In genomic region chr9:88387733-88388202, GRCh38 we compare ENCODE assay signal across 8 cellular contexts. TPM values are rescaled to one million over a fixed set of nuclear protein-coding genes. Genes with fewer than 3 reads are reported as not detected.
A peak's percentile ranks its signal among the peaks of the same experiment; 100 is the strongest.
DNase-seq lines count a peak whose midpoint lies in the region; ATAC-seq, FAIRE-seq and TF ChIP-seq lines count a peak whose summit lies in the region.

No MANE protein-coding gene starts in this region.

- peak overlapping the region; percentile 77 for H3K4me2 ChIP-seq in DOHH2 (ENCODE audit: low read length)
- peak overlapping the region; percentile 47 for H3K4me2 ChIP-seq in Karpas-422 (ENCODE audit: low read depth, low read length, poor library complexity, severe bottlenecking)
- H3K4me2 ChIP-seq in HepG2 (ENCODE audit: low read depth, low read length), result peak overlapping the region; percentile 99

- H2AFZ ChIP-seq in Karpas-422 (ENCODE audit: low read length), result no peak overlapping the region
- peak overlapping the region; percentile 56 for H2AFZ ChIP-seq in HepG2 (ENCODE audit: low read length)

- H3K4me3 ChIP-seq in DOHH2 (ENCODE audit: low read length) (peak overlapping the region; percentile 72), Karpas-422 (ENCODE audit: low read length) (peak overlapping the region; percentile 32; the same call in 1 of the 2 replicates), HepG2 (replicated peaks in 1 of 3; ENCODE audit: insufficient read depth in 1 of 3, low read depth in 2 of 3, low read length in 3 of 3) (peak overlapping the region; percentile 66 to 96 (median 90))

- no peak for FAIRE-seq in HepG2 (lab: Jason Lieb, UNC)

- in situ Hi-C loops in HepG2 (cut with HindIII; ENCODE audit: extremely low pct_ligation_motif_present, low pct_unique_long_range_greater_than_20kb), result no loop called here

- no peak overlapping the region for H3K9ac ChIP-seq in Karpas-422 (ENCODE audit: low read length)
- H3K9ac ChIP-seq in HepG2 (ENCODE audit: insufficient read depth, low read depth, low read length), result peak overlapping the region; percentile 57

- ATAC-seq in GM21576 (IDR thresholded peaks at IDR 0.05; ENCODE audit: unreplicated experiment), result peak; percentile 6
- peak; percentile 30 for ATAC-seq in WTC11
- peak; percentile 58 for ATAC-seq in HepG2

- POLR2A ChIA-PET in WTC11 (lab: Charles Lee) (interaction anchor here (1.0 to 1.1 kb wide), 2 partner anchors 9 to 11 kb away, joined by 3 to 4 read pairs; no protein-coding TSS in a partner anchor), HepG2 (lab: Yijun Ruan, JAX) (no interaction called here), GM10248 (lab: Yijun Ruan, JAX) (no interaction called here)

- peaks cover 53% of the 10 kb centered on the region for H3K4me1 Mint-ChIP-seq in WTC11

- H3K9me2 ChIP-seq in DOHH2 (replicated peaks; ENCODE audit: control insufficient read depth, low read length), result no peaks in the 10 kb centered on the region
- no peaks in the 10 kb centered on the region for H3K9me2 ChIP-seq in Karpas-422 (replicated peaks; ENCODE audit: insufficient read depth, low read length)

- WGBS in HepG2 (ENCODE audit: low lambda C conversion rate), result no CpG with 5 or more reads among the region's 35 CpGs

- BruUV-seq in HepG2 (replicated peaks; lab: Mats Ljungman, UMichigan), result TSS peak; percentile 70

- TF ChIP-seq RAD21 in HepG2 (CRISPR knock-in tag; IDR thresholded peaks at IDR 0.05), result no peak

- H3F3A ChIP-seq in DOHH2 (ENCODE audit: control insufficient read depth, insufficient read depth), result no peaks in the 10 kb centered on the region

- CTCF ChIA-PET in WTC11 (lab: Charles Lee) (interaction anchor here (1.0 to 1.4 kb wide), 3 partner anchors 9 to 78 kb away, joined by 3 to 11 read pairs (median 6); no protein-coding TSS in a partner anchor), HepG2 (lab: Yijun Ruan, JAX; ENCODE audit: low intra/inter-chr PET ratio, low total read pairs) (no interaction called here), GM10248 (lab: Yijun Ruan, JAX) (no interaction called here)

- peaks cover 17% of the 10 kb centered on the region for H3K36me3 Mint-ChIP-seq in WTC11

- no peak for TF ChIP-seq CTCF in DOHH2 (IDR thresholded peaks at IDR 0.05; ENCODE audit: low read depth, low read length, poor library complexity, severe bottlenecking)
- no peak for TF ChIP-seq CTCF in WTC11 (IDR thresholded peaks at IDR 0.05)
- TF ChIP-seq CTCF in HepG2 (CRISPR knock-in tag; IDR thresholded peaks at IDR 0.05), result no peak
- no peak for TF ChIP-seq CTCF in GM10248 (IDR thresholded peaks at IDR 0.05; ENCODE audit: control extremely low read depth, extremely low read depth, low read depth, missing control alignments)

- intact Hi-C loops in HepG2 (cut with micrococcal nuclease; ENCODE audit: unreplicated experiment), result no loop called here

- H3K27ac ChIP-seq in DOHH2 (ENCODE audit: low read depth, low read length) (no peak overlapping the region), Karpas-422 (ENCODE audit: low read length) (no peak overlapping the region), cingulate gyrus (ENCODE audit: low read depth, low read length) (peak overlapping the region; percentile 94), HepG2 (ENCODE audit: extremely low read length, insufficient read depth, low read length) (no peak overlapping the region)

- peak overlapping the region; percentile 94 for H3K4me3 Mint-ChIP-seq in WTC11

- no peaks in the 10 kb centered on the region for H3K9me3 ChIP-seq in DOHH2 (ENCODE audit: control insufficient read depth, insufficient read depth, low read length)
- H3K9me3 ChIP-seq in Karpas-422 (ENCODE audit: low read length), result no peaks in the 10 kb centered on the region
- no peaks in the 10 kb centered on the region for H3K9me3 ChIP-seq in HepG2 (ENCODE audit: low read length)

- DNase-seq in Karpas-422 (no peak), WTC11 (ENCODE audit: low spot score) (peak; percentile 55), HepG2 (ENCODE audit: low spot score) (peak; percentile 20), GM10248 (ENCODE audit: extremely low spot score) (no peak)
- peak; percentile 4 to 8 for DNase-seq in stimulated activated CD8-positive, alpha-beta memory T cell treated with anti-CD3 and anti-CD28 coated beads, Interleukin-2, amount 100 ng/mL, for 1 hour (ENCODE audit: low read depth in 2 of 2)

- H4K20me1 ChIP-seq in DOHH2 (ENCODE audit: control insufficient read depth, insufficient read depth, low read depth, low read length), result peaks cover 12% of the 10 kb centered on the region; the same call in 1 of the 2 replicates
- H4K20me1 ChIP-seq in Karpas-422 (ENCODE audit: insufficient read depth, low read depth, low read length), result no peaks in the 10 kb centered on the region
- peaks cover 3% of the 10 kb centered on the region; the same call in 1 of the 2 replicates for H4K20me1 ChIP-seq in HepG2 (ENCODE audit: insufficient read depth, low read length)

- TF ChIP-seq POLR2A in HepG2 (IDR thresholded peaks at IDR 0.05; ENCODE audit: insufficient read depth in 1 of 2, low read depth in 2 of 2, low read length in 2 of 2), result no peak

- no peaks in the 10 kb centered on the region for H3K9me3 Mint-ChIP-seq in WTC11

- H3K27ac Mint-ChIP-seq in WTC11, result peak overlapping the region; percentile 92

- H3K4me1 ChIP-seq in DOHH2 (ENCODE audit: control insufficient read depth, low read length), result peaks cover 29% of the 10 kb centered on the region
- H3K4me1 ChIP-seq in Karpas-422 (ENCODE audit: low read length), result peaks cover 32% of the 10 kb centered on the region
- peaks cover 23% of the 10 kb centered on the region for H3K4me1 ChIP-seq in HepG2 (ENCODE audit: insufficient read depth, low read length)

- H3K79me2 ChIP-seq in DOHH2 (ENCODE audit: control insufficient read depth, low read length) (peaks cover 39% of the 10 kb centered on the region), Karpas-422 (ENCODE audit: low read length) (peaks cover 39% of the 10 kb centered on the region), HepG2 (ENCODE audit: insufficient read depth, low read length) (peaks cover 38% of the 10 kb centered on the region)

- H3K27me3 ChIP-seq in DOHH2 (ENCODE audit: control insufficient read depth, low read length), result no peaks in the 10 kb centered on the region
- no peaks in the 10 kb centered on the region for H3K27me3 ChIP-seq in Karpas-422 (ENCODE audit: low read length)
- no peaks in the 10 kb centered on the region; a peak in 1 of 5 replicates for H3K27me3 ChIP-seq in HepG2 (ENCODE audit: control insufficient read depth in 1 of 2, insufficient read depth in 2 of 2, low read length in 2 of 2)

- H3K27me3 Mint-ChIP-seq in WTC11 (ENCODE audit: low read depth), result no peaks in the 10 kb centered on the region

- H3K36me3 ChIP-seq in DOHH2 (ENCODE audit: control insufficient read depth, low read length) (peaks cover 12% of the 10 kb centered on the region; the same call in 1 of the 2 replicates), Karpas-422 (ENCODE audit: insufficient read depth, low read length) (peaks cover 3% of the 10 kb centered on the region; the same call in 1 of the 2 replicates), HepG2 (replicated peaks in 1 of 2; ENCODE audit: control insufficient read depth in 1 of 2, insufficient read depth in 2 of 2, low read length in 2 of 2) (no peaks in the 10 kb centered on the region)

- no peak for TF ChIP-seq EP300 in HepG2 (IDR thresholded peaks at IDR 0.05; ENCODE audit: low read depth in 2 of 2, low read length in 2 of 2)
- no peak for TF ChIP-seq EP300 in HepG2 (CRISPR knock-in tag; IDR thresholded peaks at IDR 0.05; ENCODE audit: borderline replicate concordance)

TF ChIP-seq in HepG2, 621 proteins besides CTCF, POLR2A, EP300 and RAD21 (continues in another document):
- TF ChIP-seq ZBTB7B (CRISPR knock-in tag; IDR thresholded peaks at IDR 0.05) (0 out of 2 replicates have a peak, but pooled peaks have one; percentile 52), RORA (CRISPR knock-in tag; IDR thresholded peaks at IDR 0.05) (no peak), ZNF326 (CRISPR knock-in tag; IDR thresholded peaks at IDR 0.05; ENCODE audit: borderline replicate concordance) (no peak), ATM (IDR thresholded peaks at IDR 0.05; ENCODE audit: borderline replicate concordance) (no peak), ZNF274 (CRISPR knock-in tag; IDR thresholded peaks at IDR 0.05) (0 out of 2 replicates have a peak, but pooled peaks have one; percentile 44), KLF9 (CRISPR knock-in tag; IDR thresholded peaks at IDR 0.05; ENCODE audit: low read depth) (no peak), SMAD1 (CRISPR knock-in tag; IDR thresholded peaks at IDR 0.05; ENCODE audit: borderline replicate concordance, low read depth) (peak; percentile 70; the same call in 1 of the 2 replicates)

RNA-seq across cellular contexts. Expression of gene SPIN1, which starts 0.5 kb away (rescaled TPM):
- 43.3 and 43.9 TPM in 2 replicates for total RNA-seq in Karpas-422 (2014; rRNA removed; shearing (Covaris generic); ENCODE audit: low replicate concordance)
- total RNA-seq in WTC11 (2021) (122 to 124 TPM (median 123 TPM) in 3 replicates), HepG2 (2016; rRNA removed; fragmentation: Illumina TruSeq; extraction: Trizol) (24.3 and 38.4 TPM in 2 replicates)
- total RNA-seq in HepG2 (2016; cell fraction: cytosol; rRNA removed; fragmentation: Illumina TruSeq; extraction: Trizol; ENCODE audit: low read depth), result 12.5 and 14.0 TPM in 2 replicates
- 24.5 and 35.0 TPM in 2 replicates for total RNA-seq in HepG2 (2016; cell fraction: insoluble cytoplasmic fraction; rRNA removed; fragmentation: Illumina TruSeq; extraction: Trizol)
- 28.2 and 28.5 TPM in 2 replicates for total RNA-seq in HepG2 (2016; cell fraction: membrane; rRNA removed; fragmentation: Illumina TruSeq; extraction: Trizol)
- total RNA-seq in HepG2 (2016; cell fraction: nucleus; rRNA removed; fragmentation: Illumina TruSeq; extraction: Trizol), result 19.6 and 24.3 TPM in 2 replicates
- 17.9 and 20.0 TPM in 2 replicates for polyA plus RNA-seq in HepG2 (2011; rRNA removed)
- polyA plus RNA-seq in HepG2 (2011; cell fraction: cytosol; rRNA removed), result 9.8 and 17.5 TPM in 2 replicates
- polyA plus RNA-seq in HepG2 (2011; cell fraction: nucleus; rRNA removed), result 15.1 and 18.4 TPM in 2 replicates
- polyA plus RNA-seq in HepG2 (2012), result 18.2 and 18.8 TPM in 2 replicates
- polyA plus RNA-seq in HepG2 (2016; cell fraction: cytosol; fragmentation: Illumina TruSeq; extraction: Trizol; ENCODE audit: low read depth), result 2.3 and 2.7 TPM in 2 replicates
- polyA plus RNA-seq in HepG2 (2016; cell fraction: insoluble cytoplasmic fraction; fragmentation: Illumina TruSeq; extraction: Trizol; ENCODE audit: low read depth), result 33.7 and 34.5 TPM in 2 replicates
- 13.0 and 14.7 TPM in 2 replicates for polyA plus RNA-seq in HepG2 (2016; cell fraction: membrane; fragmentation: Illumina TruSeq; extraction: Trizol; ENCODE audit: low read depth)
- 27.7 and 31.7 TPM in 2 replicates for polyA plus RNA-seq in HepG2 (2016; cell fraction: nucleus; fragmentation: Illumina TruSeq; extraction: Trizol; ENCODE audit: insufficient read depth, low read depth)
- 20.1 and 42.8 TPM in 2 replicates for polyA minus RNA-seq in HepG2 (2011; rRNA and poly(A)+ RNA removed; ENCODE audit: low replicate concordance)
- 17.2 and 17.5 TPM in 2 replicates for polyA minus RNA-seq in HepG2 (2011; cell fraction: cytosol; rRNA and poly(A)+ RNA removed)
- 21.2 and 23.7 TPM in 2 replicates for polyA minus RNA-seq in HepG2 (2011; cell fraction: nucleus; rRNA and poly(A)+ RNA removed)

Comparison
In these comparisons a context has a peak if more than half of its experiments do, and no peak if none do; other contexts are left out.
1. H3K4me2 ChIP-seq: peak in every context shown above with its lines; median percentile 99 in HepG2; 77 in DOHH2; 47 in Karpas-422.
2. H3K4me3 ChIP-seq: peak in every context shown above with its lines; median percentile 90 in HepG2; 72 in DOHH2; 32 in Karpas-422.
3. ATAC-seq: peak in every context shown above with its lines; median percentile 58 in HepG2; 30 in WTC11; 6 in GM21576.
4. DNase-seq: peak in WTC11 (single experiment), HepG2 (single experiment) and stimulated activated CD8-positive, alpha-beta memory T cell treated with anti-CD3 and anti-CD28 coated beads, Interleukin-2, amount 100 ng/mL, for 1 hour (2 of 2); none in Karpas-422 (single experiment) and GM10248 (single experiment).